Comparison of ENCODE assay signal across 21 cellular contexts in genomic region chr4:97627785-97628184, GRCh38.
"Had no signal": no experiment of that assay in that cellular context is flagged by ENCODE, and none has a peak within 500 bp of the region (broad histone marks: within the 10 kb centered on the region; RNA-seq: fewer than 3 reads in every experiment).

No MANE protein-coding gene starts in this region.

- H3K9me3 ChIP-seq: mucosa of descending colon, ovary, right atrium auricular region, right lobe of liver, testis, thyroid gland, transverse colon, vagina had no signal

- H3K4me2 ChIP-seq: smooth muscle cell had no signal

- DNase-seq: hypothalamus; islet precursor cell; left ventricle myocardium inferior; midbrain; mucosa of descending colon; naive thymus-derived CD4-positive, alpha-beta T cell; ovary; right lobe of liver; stimulated activated CD4-positive, alpha-beta T cell treated with anti-CD3 and anti-CD28 coated beads, Interleukin-1b, Interleukin-23, amount 100 ng/mL, for 48 hours; stimulated activated CD4-positive, alpha-beta T cell treated with anti-CD3 and anti-CD28 coated beads, Interleukin-2, amount 100 ng/mL, for 48 hours; stimulated activated naive B cell treated with anti-CD40 and anti-IgM and Interleukin-4, amounts not matched to agents 10 μg/mL and 1 μg/mL and 100 μg/mL, for 72 hours; stimulated activated naive CD8-positive, alpha-beta T cell treated with anti-CD3 and anti-CD28 coated beads, Interleukin-15, Interleukin-2, amounts not matched to agents 100 U/mL and 50 U/mL, for 24 hours; stomach; testis; thyroid gland; transverse colon; upper lobe of left lung had no signal

- H3K27ac ChIP-seq: left ventricle myocardium inferior, ovary, right atrium auricular region, right lobe of liver, stomach, testis, thyroid gland, transverse colon, upper lobe of left lung, vagina had no signal

- H3K4me1 ChIP-seq: left ventricle myocardium inferior, right atrium auricular region, right lobe of liver, stomach, testis, thyroid gland, transverse colon, upper lobe of left lung, vagina had no signal

- H3K4me3 ChIP-seq: left ventricle myocardium inferior, lung, mucosa of descending colon, ovary, right atrium auricular region, right lobe of liver, smooth muscle cell, stomach, testis, thyroid gland, transverse colon, upper lobe of left lung, vagina had no signal

- H3K27me3 ChIP-seq: ovary, right atrium auricular region, right lobe of liver, stomach, testis, thyroid gland, transverse colon, upper lobe of left lung, vagina had no signal

- H3K36me3 ChIP-seq: left ventricle myocardium inferior, ovary, right atrium auricular region, right lobe of liver, stomach, thyroid gland, transverse colon, upper lobe of left lung, vagina had no signal
